ENCODE assay signal across 29 cellular contexts in the genomic region with DNA sequence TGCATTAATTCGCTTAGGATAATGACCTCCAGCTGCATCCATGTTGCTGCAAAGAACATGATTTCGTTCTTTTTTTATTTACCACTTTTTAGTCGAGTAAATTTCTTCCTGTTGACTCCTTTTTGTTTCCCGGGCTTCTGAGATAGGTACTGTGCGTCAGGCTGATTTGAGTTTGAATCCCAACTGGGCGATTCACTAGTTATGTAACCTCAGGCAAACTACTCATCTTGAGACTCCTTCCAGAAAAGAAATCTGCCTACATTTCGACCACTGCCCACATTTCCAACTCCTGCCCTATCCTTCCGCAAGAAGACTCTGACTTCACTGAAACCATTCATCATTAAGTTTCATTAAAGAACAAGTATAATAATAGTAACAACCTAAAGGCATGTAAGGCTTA. TPM values are rescaled to one million over a fixed set of nuclear protein-coding genes. Genes with fewer than 3 reads are reported as not detected.
"Had no signal": no experiment of that assay in that cellular context is flagged by ENCODE, and none has a peak within 500 bp of the region (broad histone marks: within the 10 kb centered on the region; RNA-seq: fewer than 3 reads in every experiment).

No MANE protein-coding gene starts in this region.

- DNase-seq: activated CD4-positive, alpha-beta memory T cell treated with anti-CD3 and anti-CD28 coated beads, Interleukin-2, amount 10 ng/mL, durations not matched to agents 7 days and 5 days; activated CD4-positive, alpha-beta T cell treated with anti-CD3 and anti-CD28 coated beads for 36 hours; activated CD4-positive, alpha-beta T cell treated with anti-CD3 and anti-CD28 coated beads, Interleukin-2, amount 50 U/mL, for 1 hour; activated gamma-delta T cell treated with Interleukin-2 at 50 U/mL for 16 hours; activated naive CD4-positive, alpha-beta T cell treated with anti-CD3 and anti-CD28 coated beads, Interleukin-2, amount 50 U/mL, for 16 hours; activated naive CD8-positive, alpha-beta T cell treated with anti-CD3 and anti-CD28 coated beads, Interleukin-2, amount 10 ng/mL, durations not matched to agents 7 days and 5 days; activated T-cell treated with anti-CD3 and anti-CD28 coated beads, Interleukin-2, amount 50 U/mL, for 72 hours; cerebellar nuclear complex; IMR-90; Kasumi-1; KBM-7; NCI-H146; NCI-H187 treated with DMSO at 0.1 percent for 48 hours; NCI-H2081 treated with DMSO at 0.1 percent for 48 hours; NCI-H2171; NCI-H2227 treated with DMSO at 0.1 percent for 48 hours; NCI-H526; NCI-H774; OCI-M1; SIG-M5; T-helper 17 cell; T-helper 9 cell had no signal

- H3K4me3 ChIP-seq: adrenal gland, body of pancreas had no signal

- H3K27ac ChIP-seq: body of pancreas had no signal

- H3K9me3 ChIP-seq: adrenal gland, body of pancreas had no signal

- H3K27me3 ChIP-seq: adrenal gland, body of pancreas had no signal

- FAIRE-seq: RCC 7860 had no signal

- H3K36me3 ChIP-seq: adrenal gland had no signal

- ATAC-seq: activated CD4-positive, alpha-beta T cell treated with anti-CD3 and anti-CD28 coated beads for 36 hours; activated T-cell treated with anti-CD3 and anti-CD28 coated beads, Interleukin-2, amount 50 U/mL, for 72 hours; T-helper 17 cell had no signal

RNA-seq across cellular contexts. Expression of gene SCEL, which starts 8.2 kb away (rescaled TPM):
- total RNA-seq: activated CD4-positive, alpha-beta memory T cell treated with anti-CD3 and anti-CD28 coated beads, Interleukin-2, amount 10 ng/mL, durations not matched to agents 7 days and 5 days; activated CD4-positive, alpha-beta T cell treated with anti-CD3 and anti-CD28 coated beads for 36 hours; activated CD8-positive, alpha-beta memory T cell treated with anti-CD3 and anti-CD28 coated beads for 36 hours; activated naive CD8-positive, alpha-beta T cell treated with anti-CD3 and anti-CD28 coated beads, Interleukin-2, amount 10 ng/mL, durations not matched to agents 7 days and 5 days; activated T-cell treated with anti-CD3 and anti-CD28 coated beads, Interleukin-2, amount 50 U/mL, for 72 hours; activated T-helper 2 cell treated with anti-CD3 and anti-CD28 coated beads, Interferon-gamma antibody, Interleukin-2, Interleukin-4, amounts not matched to agents 10 μg/mL and 5 μg/mL and 100 μg/mL, durations not matched to agents 14 hours and 24 hours and 36 hours; aorta; body of pancreas; cardiac septum; IMR-90; T-helper 17 cell had no signal
- polyA plus RNA-seq: IMR-90 had no signal
